Comparison of ENCODE assay signal across 18 cellular contexts in genomic region chr1:70819785-70820184, GRCh38.
"Had no signal": no experiment of that assay in that cellular context is flagged by ENCODE, and none has a peak within 500 bp of the region (broad histone marks: within the 10 kb centered on the region; RNA-seq: fewer than 3 reads in every experiment).

No MANE protein-coding gene starts in this region.

- DNase-seq: cortex of kidney; effector memory CD4-positive, alpha-beta T cell; gastrocnemius medialis; glutamatergic neuron; immature natural killer cell; kidney; left cardiac atrium; naive thymus-derived CD4-positive, alpha-beta T cell; nephron progenitor cell; posterior cingulate gyrus; small intestine; stimulated activated CD4-positive, alpha-beta T cell treated with anti-CD3 and anti-CD28 coated beads, Interleukin-12 subunit alpha, Interleukin-12 subunit beta, amount 100 ng/mL, for 4 hours; stimulated activated naive CD4-positive, alpha-beta T cell; stomach; substantia nigra; transverse colon had no signal

- H3K36me3 ChIP-seq: gastrocnemius medialis, stomach, thoracic aorta, transverse colon had no signal

- H3K27ac ChIP-seq: gastrocnemius medialis, stomach, thoracic aorta, transverse colon had no signal

- H3K4me1 ChIP-seq: gastrocnemius medialis, stomach, transverse colon had no signal

- H3K9me3 ChIP-seq: gastrocnemius medialis, stomach, thoracic aorta, transverse colon had no signal

- H3K4me3 Mint-ChIP-seq: immature natural killer cell; naive thymus-derived CD4-positive, alpha-beta T cell; nephron progenitor cell had no signal

- H3K4me3 ChIP-seq: gastrocnemius medialis, stomach, thoracic aorta, transverse colon had no signal

- H3K9me3 Mint-ChIP-seq: nephron progenitor cell had no signal

- H3K27ac Mint-ChIP-seq: immature natural killer cell; naive thymus-derived CD4-positive, alpha-beta T cell; nephron progenitor cell had no signal

- H3K4me1 Mint-ChIP-seq: immature natural killer cell; naive thymus-derived CD4-positive, alpha-beta T cell; nephron progenitor cell had no signal

- H3K27me3 ChIP-seq: gastrocnemius medialis, stomach, transverse colon had no signal

- H3K36me3 Mint-ChIP-seq: immature natural killer cell; naive thymus-derived CD4-positive, alpha-beta T cell had no signal

- ATAC-seq: esophagus mucosa; gastrocnemius medialis; left cardiac atrium; naive thymus-derived CD4-positive, alpha-beta T cell had no signal
